Comparison of ENCODE assay signal across 1 cellular context in genomic region chr6:30483677-30484279, GRCh38.
A peak's percentile ranks its signal among the peaks of the same experiment; 100 is the strongest.
TF ChIP-seq lines count a peak whose summit lies in the region.

No MANE protein-coding gene starts in this region.

TF ChIP-seq in HepG2, 621 proteins besides CTCF, POLR2A, EP300 and RAD21 (continued from another document):
- 0 out of 2 replicates have a peak, but pooled peaks have one; percentile 28 for TF ChIP-seq KAT8 (CRISPR knock-in tag; IDR thresholded peaks at IDR 0.05)
- no peak for TF ChIP-seq ZHX1 (CRISPR knock-in tag; IDR thresholded peaks at IDR 0.05; ENCODE audit: low read depth)
- 0 out of 2 replicates have a peak, but pooled peaks have one; percentile 35 for TF ChIP-seq ARID3A (IDR thresholded peaks at IDR 0.05; ENCODE audit: low read depth, low read length)
- TF ChIP-seq KDM1A (CRISPR knock-in tag; IDR thresholded peaks at IDR 0.05), result no peak
- no peak for TF ChIP-seq ZNF773 (CRISPR knock-in tag; IDR thresholded peaks at IDR 0.05; ENCODE audit: borderline replicate concordance)
- TF ChIP-seq MIXL1 (CRISPR knock-in tag; IDR thresholded peaks at IDR 0.05), result peak; percentile 65
- no peak for TF ChIP-seq ZKSCAN1 (IDR thresholded peaks at IDR 0.05; ENCODE audit: low read length)
